ENCODE assay signal across 8 cellular contexts in the genomic region with DNA sequence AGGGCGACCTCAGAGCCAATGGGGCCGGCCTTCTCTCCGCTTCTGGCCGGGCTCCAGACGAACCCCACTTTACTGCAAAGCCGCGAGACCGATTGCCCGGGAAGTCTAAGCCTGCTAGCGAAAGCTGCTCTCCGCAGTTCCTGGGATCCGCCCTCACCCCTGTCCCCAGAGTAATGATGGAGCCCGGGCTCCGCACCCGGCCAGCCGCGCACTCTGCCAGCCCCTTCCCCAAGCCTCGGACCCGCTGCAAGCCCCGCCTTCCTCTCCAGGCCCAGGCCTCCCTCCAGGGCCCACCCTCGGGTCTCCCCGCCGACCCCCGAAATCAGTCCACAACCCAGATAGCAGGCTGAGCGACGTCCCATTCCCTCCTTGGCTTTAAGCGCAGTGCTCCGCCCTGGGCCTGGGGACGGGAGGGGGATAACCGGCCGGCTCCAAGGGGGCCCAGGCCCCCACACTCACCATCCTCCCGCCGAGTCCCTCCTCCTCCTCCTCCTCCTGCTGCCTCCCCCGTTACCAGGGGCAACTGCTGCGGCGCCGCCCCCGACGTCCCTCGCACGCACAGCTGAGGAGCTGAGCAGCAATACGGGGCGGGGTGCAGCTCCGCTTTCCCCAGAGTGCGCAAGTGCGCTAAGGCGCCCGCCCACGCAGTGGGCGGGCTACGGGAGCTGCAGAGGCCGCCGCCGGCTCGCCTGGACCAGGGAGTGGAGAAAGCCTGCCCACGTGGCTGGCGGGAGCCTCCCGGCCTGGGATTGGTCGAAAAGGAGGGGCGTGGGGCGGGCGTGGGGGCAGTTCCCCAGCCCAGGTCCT. TPM values are rescaled to one million over a fixed set of nuclear protein-coding genes. Genes with fewer than 3 reads are reported as not detected.
DNase-seq lines count a peak whose midpoint lies in the region; ATAC-seq and TF ChIP-seq lines count a peak whose summit lies in the region.

Gene ARL3 (minus strand): TSS at position 584 of the 807 bp plus-strand sequence. CDS start 122 bp downstream, at position 462.

- H2BK5ac ChIP-seq in IMR-90 (ENCODE audit: low read depth, low read length, poor library complexity, severe bottlenecking), result peak within 1 kb of the TSS; percentile 75

- peak within 1 kb of the TSS; percentile 81 for H2AK5ac ChIP-seq in IMR-90 (ENCODE audit: low read depth, low read length)

- peak within 1 kb of the TSS; percentile 53 for H3K18ac ChIP-seq in IMR-90 (ENCODE audit: low read depth, low read length)

- BruUV-seq in IMR-90 (replicated peaks; lab: Mats Ljungman, UMichigan) (no TSS peak), OCI-LY7 (replicated peaks; lab: Mats Ljungman, UMichigan) (no TSS peak)

- H3K4ac ChIP-seq in IMR-90 (ENCODE audit: low read depth, low read length), result peak within 1 kb of the TSS; percentile 79

- peak within 1 kb of the TSS; percentile 79 for H4K91ac ChIP-seq in IMR-90 (ENCODE audit: insufficient read depth, low read depth, low read length)

- CTCF ChIA-PET in IMR-90 (lab: Yijun Ruan, JAX), result interaction anchor here (0.6 to 3.1 kb wide), 4 partner anchors 13 to 315 kb away, joined by 3 to 13 read pairs (median 3); no protein-coding TSS in a partner anchor
- CTCF ChIA-PET in OCI-LY7 (lab: Charles Lee; ENCODE audit: unreplicated experiment), result interaction anchor here (0.6 to 1.1 kb wide), 3 partner anchors 50 to 94 kb away, joined by 3 read pairs; partner anchors contain the start of gene TRIM8

- peak within 1 kb of the TSS; percentile 74 for H3K9ac ChIP-seq in IMR-90 (ENCODE audit: low read depth, low read length)

- ATAC-seq in GM21528 (IDR thresholded peaks at IDR 0.05; ENCODE audit: low FRiP score, unreplicated experiment), result peak; percentile 75
- ATAC-seq in IMR-90 (ENCODE audit: low read depth), result peak; percentile 89

- POLR2A ChIA-PET in IMR-90 (lab: Charles Lee; ENCODE audit: unreplicated experiment), result no interaction called here
- POLR2A ChIA-PET in OCI-LY7 (lab: Charles Lee), result interaction anchor here (0.6 to 2.5 kb wide), 14 partner anchors 13 to 579 kb away, joined by 3 to 14 read pairs (median 4); partner anchors contain the start of genes TRIM8 and WBP1L

- H3K4me1 ChIP-seq in IMR-90 (ENCODE audit: control insufficient read depth, insufficient read depth, low read length), result peaks cover 9% of the 10 kb centered on the region
- H3K4me1 ChIP-seq in OCI-LY7 (ENCODE audit: insufficient read depth, low read length, poor library complexity, severe bottlenecking), result peaks cover 61% of the 10 kb centered on the region

- peak within 1 kb of the TSS; percentile 98 for H3K23ac ChIP-seq in IMR-90 (ENCODE audit: low read depth, low read length)

- 0% methylated on average over 31 of the region's 62 CpGs; no CpG with 5 or more reads in 1 of the 2 experiments for WGBS in IMR-90 (ENCODE audit: extremely low coverage in 2 of 2, insufficient read length in 1 of 2), 2 experiments

- H3K4me3 ChIP-seq in IMR-90 (ENCODE audit: insufficient read depth, low read depth, low read length), result peak within 1 kb of the TSS; percentile 81
- H3K4me3 ChIP-seq in OCI-LY7 (ENCODE audit: low read depth, low read length, poor library complexity, severe bottlenecking), result peak within 1 kb of the TSS; percentile 77
- peak within 1 kb of the TSS; percentile 99 for H3K4me3 ChIP-seq in epithelial cell of proximal tubule (ENCODE audit: low read depth, low read length)

- 0 out of 2 replicates have a peak, but pooled peaks have one; percentile 34 for TF ChIP-seq RAD21 in IMR-90 (IDR thresholded peaks at IDR 0.05; ENCODE audit: low read length)

- H3K27me3 ChIP-seq in IMR-90 (ENCODE audit: control insufficient read depth, insufficient read depth, low read length), result no peaks in the 10 kb centered on the region

- no peaks in the 10 kb centered on the region for H3K9me2 ChIP-seq in OCI-LY7 (ENCODE audit: insufficient read depth, low read length)

- H3K36me3 ChIP-seq in IMR-90 (ENCODE audit: control insufficient read depth, insufficient read depth, low read length) (no peaks in the 10 kb centered on the region), OCI-LY7 (ENCODE audit: insufficient read depth, low read length) (peaks cover 18% of the 10 kb centered on the region; the same call in 1 of the 2 replicates)

- peak within 1 kb of the TSS; percentile 29 to 78 for H4K8ac ChIP-seq in IMR-90 (ENCODE audit: low read depth in 2 of 2, low read length in 2 of 2)

- dilution Hi-C loops in IMR-90 (cut with HindIII; ENCODE audit: low sequenced_read_pairs, unreplicated experiment), result no loop called here

- H3K4me2 ChIP-seq in IMR-90 (ENCODE audit: low read depth, low read length) (peak within 1 kb of the TSS; percentile 83), OCI-LY7 (ENCODE audit: low read length) (peak within 1 kb of the TSS; percentile 80)

- H2AFZ ChIP-seq in IMR-90 (replicated peaks; ENCODE audit: low read length, poor library complexity), result peak within 1 kb of the TSS; percentile 87
- H2AFZ ChIP-seq in OCI-LY7 (ENCODE audit: low read length), result peak within 1 kb of the TSS; percentile 74

- peaks cover 72% of the 10 kb centered on the region for H3K79me2 ChIP-seq in OCI-LY7 (ENCODE audit: insufficient read depth, low read depth, low read length)

- in situ Hi-C loops in IMR-90 (cut with MboI; ENCODE audit: low sequenced_read_pairs), result no loop called here

- H3K9me3 ChIP-seq in IMR-90 (ENCODE audit: control insufficient read depth, insufficient read depth, low read length) (no peaks in the 10 kb centered on the region), OCI-LY7 (ENCODE audit: low read length) (no peaks in the 10 kb centered on the region)

- TF ChIP-seq CTCF in IMR-90 (conservative IDR thresholded peaks at IDR 0.05; ENCODE audit: low read depth, low read length) (peak; percentile 41; the same call in 1 of the 2 replicates), OCI-LY7 (conservative IDR thresholded peaks at IDR 0.05; ENCODE audit: low read length) (peak; percentile 67), epithelial cell of proximal tubule (conservative IDR thresholded peaks at IDR 0.05; ENCODE audit: low read depth, low read length) (peak; percentile 44)

- H2BK20ac ChIP-seq in IMR-90 (ENCODE audit: low read depth, low read length), result peak within 1 kb of the TSS; percentile 44; the same call in 1 of the 2 replicates

- intact Hi-C loops in IMR-90 (cut with micrococcal nuclease) (loop anchor here (1.0 to 5.0 kb wide), 3 partner anchors 35 to 212 kb away; partner anchors contain the start of genes ACTR1A and SUFU), OCI-LY7 (cut with micrococcal nuclease; ENCODE audit: unreplicated experiment) (loop anchor here (1.0 to 10.0 kb wide), 6 partner anchors 29 to 599 kb away; partner anchors contain the start of genes ACTR1A, SUFU and WBP1L)

- peak; percentile 43; the same call in 1 of the 2 replicates for TF ChIP-seq POLR2A in IMR-90 (IDR thresholded peaks at IDR 0.05; ENCODE audit: low read depth, low read length)

- H3K14ac ChIP-seq in IMR-90 (replicated peaks; ENCODE audit: low read depth, low read length), result peak within 1 kb of the TSS; percentile 97

- DNase-seq in DMS153 (lab: John Stamatoyannopoulos, UW) (peak; percentile 97), IMR-90 (peak; percentile 98), OCI-LY7 (ENCODE audit: low spot score) (peak; percentile 99), activated T-cell treated with anti-CD3 and anti-CD28 coated beads for 4 hours (peak; percentile 88), epithelial cell of proximal tubule (ENCODE audit: low read depth) (no peak), mucosa of gallbladder (ENCODE audit: low spot score) (peak; percentile 98)
- DNase-seq in stimulated activated CD8-positive, alpha-beta memory T cell treated with anti-CD3 and anti-CD28 coated beads, Interleukin-4, amount 100 ng/mL, for 24 hours (ENCODE audit: low read depth), result peak; percentile 97

- peak within 1 kb of the TSS; percentile 27 for H4K5ac ChIP-seq in IMR-90 (ENCODE audit: low read depth, low read length)

- H2BK15ac ChIP-seq in IMR-90 (ENCODE audit: low read depth, low read length), result peak within 1 kb of the TSS; percentile 29; the same call in 2 of the 3 replicates

- H3K79me1 ChIP-seq in IMR-90 (ENCODE audit: low read depth in 1 of 2, low read length in 2 of 2), result peaks cover 30 to 70% of the 10 kb centered on the region in 2 experiments

- H3K9me1 ChIP-seq in IMR-90 (ENCODE audit: insufficient read depth, low read length), result peaks cover 10% of the 10 kb centered on the region

- H2AK9ac ChIP-seq in IMR-90 (replicated peaks; ENCODE audit: low read depth, low read length, poor library complexity), result peak within 1 kb of the TSS; percentile 95

- H4K20me1 ChIP-seq in IMR-90 (ENCODE audit: insufficient read depth, low read length) (peaks cover 11% of the 10 kb centered on the region; the same call in 1 of the 2 replicates), OCI-LY7 (ENCODE audit: insufficient read depth, low read length) (peaks cover 4% of the 10 kb centered on the region; the same call in 1 of the 2 replicates)

- peak within 1 kb of the TSS; percentile 96 for H3K56ac ChIP-seq in IMR-90 (ENCODE audit: extremely low read depth, insufficient read depth, low read length)

- peak within 1 kb of the TSS; percentile 86 for H3K27ac ChIP-seq in IMR-90 (ENCODE audit: insufficient read depth, low read length)
- peak within 1 kb of the TSS; percentile 84 for H3K27ac ChIP-seq in OCI-LY7 (ENCODE audit: low read depth, low read length, poor library complexity, severe bottlenecking)

- H2BK120ac ChIP-seq in IMR-90 (ENCODE audit: low read depth, low read length), result peak within 1 kb of the TSS; percentile 74

TF ChIP-seq in IMR-90, 13 proteins besides CTCF, POLR2A, EP300 and RAD21 (continues in another document):
- TF ChIP-seq ELK1 (IDR thresholded peaks at IDR 0.05; ENCODE audit: borderline replicate concordance, low read depth, low read length) (no peak), FOS (IDR thresholded peaks at IDR 0.05; ENCODE audit: low read depth, low read length) (no peak), CHD1 (IDR thresholded peaks at IDR 0.05; ENCODE audit: low read depth, low read length) (0 out of 2 replicates have a peak, but pooled peaks have one; percentile 37), MXI1 (IDR thresholded peaks at IDR 0.05; ENCODE audit: borderline replicate concordance, low read depth, low read length) (peak; percentile 71; the same call in 1 of the 2 replicates)

RNA-seq across cellular contexts. Expression of gene ARL3, which starts in this region (rescaled TPM):
- total RNA-seq in IMR-90 (2012; rRNA removed) (5.0 and 11.7 TPM in 2 replicates), OCI-LY7 (2022) (11.7 and 12.5 TPM in 2 replicates), epithelial cell of proximal tubule (7.5 and 9.5 TPM in 2 replicates), mucosa of gallbladder (11.1 TPM)
- polyA plus RNA-seq in IMR-90 (2012; rRNA removed), result 12.9 and 14.3 TPM in 2 replicates
- polyA plus RNA-seq in IMR-90 (2012; cell fraction: cytosol; rRNA removed), result 3.5 and 7.4 TPM in 2 replicates
- 1.1 and 4.1 TPM in 2 replicates for polyA plus RNA-seq in IMR-90 (2012; cell fraction: nucleus; rRNA removed; ENCODE audit: low replicate concordance)
- total RNA-seq in OCI-LY7 (2014; rRNA removed; shearing (Covaris generic)), result 7.3 and 8.1 TPM in 2 replicates
